8 cellular contexts compared by ENCODE assay signal in genomic region chr5:54520438-54520846, GRCh38. TPM values are rescaled to one million over a fixed set of nuclear protein-coding genes. Genes with fewer than 3 reads are reported as not detected.
A peak's percentile ranks its signal among the peaks of the same experiment; 100 is the strongest.
DNase-seq lines count a peak whose midpoint lies in the region; ATAC-seq and TF ChIP-seq lines count a peak whose summit lies in the region.

No MANE protein-coding gene starts in this region.

- H3K4me1 ChIP-seq in OCI-LY3 (ENCODE audit: low read length) (peaks cover 58% of the 10 kb centered on the region), mucosa of rectum (ENCODE audit: control insufficient read depth in 2 of 2, insufficient read depth in 2 of 2, low read length in 2 of 2) (peaks cover 18% of the 10 kb centered on the region in 2 donors)

- peak; percentile 69 for DNase-seq in EH (ENCODE audit: low read depth)
- no peak for DNase-seq in dorsolateral prefrontal cortex
- DNase-seq in GOT3 (lab: John Stamatoyannopoulos, UW) = no peak
- DNase-seq in cerebellum (ENCODE audit: low spot score) = no peak
- DNase-seq in iPS-NIHi11 (ENCODE audit: low spot score) = no peak

- no peak for ATAC-seq in HG02870 (IDR thresholded peaks at IDR 0.05; ENCODE audit: unreplicated experiment)

- TF ChIP-seq CTCF in OCI-LY3 (IDR thresholded peaks at IDR 0.05; ENCODE audit: low read depth, low read length) = no peak
- TF ChIP-seq CTCF in dorsolateral prefrontal cortex (IDR thresholded peaks at IDR 0.05 in 54 of 56, conservative IDR thresholded peaks at IDR 0.05 in 2 of 56; ENCODE audit: low read depth in 1 of 56, partially characterized antibody in 56 of 56) = no peak

- H3K79me2 ChIP-seq in OCI-LY3 (ENCODE audit: low read length) = peaks cover 79% of the 10 kb centered on the region

- H4K20me1 ChIP-seq in OCI-LY3 (ENCODE audit: insufficient read depth, low read length) = peaks cover 70% of the 10 kb centered on the region

- H3K27ac ChIP-seq in OCI-LY3 (ENCODE audit: low read length) (peak overlapping the region; percentile 70), dorsolateral prefrontal cortex (peak overlapping the region in 50 of 59 donors; percentile 1 to 98 (median 93)), mucosa of rectum (ENCODE audit: low read depth in 2 of 2, low read length in 2 of 2) (peak overlapping the region; percentile 32 to 38)

- H3K4me2 ChIP-seq in OCI-LY3 (ENCODE audit: low read length) = peak overlapping the region; percentile 93

- peak overlapping the region; percentile 85 for H3K9ac ChIP-seq in OCI-LY3 (ENCODE audit: low read length)
- H3K9ac ChIP-seq in mucosa of rectum (ENCODE audit: low read depth in 1 of 2, low read length in 2 of 2) = peak overlapping the region; percentile 26 to 83

- intact Hi-C loops in dorsolateral prefrontal cortex (cut with DNase I) = no loop called here

- H3K9me3 ChIP-seq in OCI-LY3 (ENCODE audit: insufficient read depth, low read length) (no peaks in the 10 kb centered on the region), mucosa of rectum (ENCODE audit: control insufficient read depth in 2 of 2, low read length in 2 of 2) (no peaks in the 10 kb centered on the region)

- H2AFZ ChIP-seq in OCI-LY3 (ENCODE audit: low read depth, low read length) = no peak overlapping the region

- H3K4me3 ChIP-seq in OCI-LY3 (ENCODE audit: low read length) = peak overlapping the region; percentile 93
- peak overlapping the region; percentile 74 to 99 (median 93) for H3K4me3 ChIP-seq in dorsolateral prefrontal cortex
- peak overlapping the region; percentile 81 to 83 for H3K4me3 ChIP-seq in mucosa of rectum (ENCODE audit: low read length in 2 of 2)

- H3K36me3 ChIP-seq in OCI-LY3 (replicated peaks; ENCODE audit: low read depth, low read length) = peaks cover 63% of the 10 kb centered on the region
- H3K36me3 ChIP-seq in mucosa of rectum (ENCODE audit: control insufficient read depth in 2 of 2, insufficient read depth in 2 of 2, low read length in 2 of 2) = no peaks in the 10 kb centered on the region

- H3K27me3 ChIP-seq in OCI-LY3 (ENCODE audit: low read depth, low read length) (peaks cover 9% of the 10 kb centered on the region; the same call in 1 of the 2 replicates), dorsolateral prefrontal cortex (no peaks in the 10 kb centered on the region), mucosa of rectum (ENCODE audit: control insufficient read depth in 2 of 2, insufficient read depth in 2 of 2, low read length in 2 of 2) (no peaks in the 10 kb centered on the region)

RNA-seq across cellular contexts. Expression of gene SNX18, which starts 2.9 kb away (rescaled TPM):
- total RNA-seq in dorsolateral prefrontal cortex = 10 to 100 TPM; 15.1 to 35.3 (median 21.5) TPM
- total RNA-seq in cerebellum = 22.5 TPM

Comparison
In these comparisons a context has a peak if more than half of its experiments do, and no peak if none do; other contexts are left out.
1. H3K27ac ChIP-seq: peak in every context shown above with its lines; median percentile 93 in dorsolateral prefrontal cortex; 70 in OCI-LY3; 35 in mucosa of rectum.